ENCODE assay signal across 12 cellular contexts in genomic region chr1:65527211-65527610, GRCh38.
DNase-seq lines count a peak whose midpoint lies in the region; ATAC-seq and TF ChIP-seq lines count a peak whose summit lies in the region.
"Had no signal": no experiment of that assay in that cellular context is flagged by ENCODE, and none has a peak within 500 bp of the region (broad histone marks: within the 10 kb centered on the region; RNA-seq: fewer than 3 reads in every experiment).

No MANE protein-coding gene starts in this region.

- no peaks in the 10 kb centered on the region for H3K9me2 ChIP-seq in OCI-LY7 (ENCODE audit: insufficient read depth, low read length)

- H3K27ac ChIP-seq in 22Rv1 (peak overlapping the region; percentile 62), left lung (peak overlapping the region in 1 of 2 donors; percentile 39), OCI-LY7 (ENCODE audit: low read depth, low read length, poor library complexity, severe bottlenecking) (no peak overlapping the region)
- H3K27ac ChIP-seq: colonic mucosa had no signal

- peaks cover 8% of the 10 kb centered on the region for H3K27me3 Mint-ChIP-seq in endothelial cell (ENCODE audit: unreplicated experiment)

- no peak for TF ChIP-seq CTCF in 22Rv1 (IDR thresholded peaks at IDR 0.05)
- TF ChIP-seq CTCF in left lung (IDR thresholded peaks at IDR 0.05), result no peak
- TF ChIP-seq CTCF in endothelial cell (IDR thresholded peaks at IDR 0.05; ENCODE audit: unreplicated experiment), result no peak
- TF ChIP-seq CTCF in OCI-LY7 (conservative IDR thresholded peaks at IDR 0.05; ENCODE audit: low read length), result no peak

- H3K27ac Mint-ChIP-seq in endothelial cell (ENCODE audit: unreplicated experiment), result no peak overlapping the region

- no peaks in the 10 kb centered on the region for H3K9me3 Mint-ChIP-seq in endothelial cell (ENCODE audit: unreplicated experiment)

- CTCF ChIA-PET in HEK293T (lab: Yijun Ruan, JAX) (interaction anchor here (0.7 to 1.0 kb wide), 2 partner anchors 13 to 15 kb away, joined by 3 read pairs; no protein-coding TSS in a partner anchor), OCI-LY7 (lab: Charles Lee; ENCODE audit: unreplicated experiment) (no interaction called here)

- H3K79me2 ChIP-seq in OCI-LY7 (ENCODE audit: insufficient read depth, low read depth, low read length), result no peaks in the 10 kb centered on the region

- POLR2A ChIA-PET in HEK293T (lab: Yijun Ruan, JAX), result no interaction called here
- POLR2A ChIA-PET in OCI-LY7 (lab: Charles Lee), result no interaction called here

- H3K4me3 ChIP-seq in left lung, result peak overlapping the region; percentile 14 to 38
- no peak overlapping the region for H3K4me3 ChIP-seq in OCI-LY7 (ENCODE audit: low read depth, low read length, poor library complexity, severe bottlenecking)
- H3K4me3 ChIP-seq: colonic mucosa had no signal

- intact Hi-C loops in left lung (cut with DNase I), result no loop called here
- intact Hi-C loops in OCI-LY7 (cut with micrococcal nuclease; ENCODE audit: unreplicated experiment), result no loop called here

- H2AFZ ChIP-seq in OCI-LY7 (ENCODE audit: low read length), result no peak overlapping the region

- H3K4me1 ChIP-seq in left lung (peaks cover 0 to 10% of the 10 kb centered on the region in 2 donors), OCI-LY7 (ENCODE audit: insufficient read depth, low read length, poor library complexity, severe bottlenecking) (no peaks in the 10 kb centered on the region)
- H3K4me1 ChIP-seq: BE2C, colonic mucosa had no signal

- no peak overlapping the region for H3K4me2 ChIP-seq in OCI-LY7 (ENCODE audit: low read length)

- DNase-seq in HEK293T (ENCODE audit: extremely low spot score), result peak; percentile 25
- peak; percentile 49 to 62 for DNase-seq in T47D (ENCODE audit: low read depth in 1 of 2, low spot score in 1 of 2)
- no peak for DNase-seq in left lung
- no peak for DNase-seq in endothelial cell (ENCODE audit: low spot score)
- DNase-seq in cerebellar nuclear complex (lab: John Stamatoyannopoulos, UW), result no peak
- no peak for DNase-seq in OCI-LY7 (ENCODE audit: low spot score)
- DNase-seq: BE2C; colonic mucosa; NCI-H2227 treated with DMSO at 0.1 percent for 48 hours; stimulated activated CD4-positive, alpha-beta T cell treated with anti-CD3 and anti-CD28 coated beads, Interleukin-4, amount 100 ng/mL, for 1 hour had no signal

- peaks cover 0 to 6% of the 10 kb centered on the region in 2 donors for H3K9me3 ChIP-seq in left lung
- H3K9me3 ChIP-seq in OCI-LY7 (ENCODE audit: low read length), result no peaks in the 10 kb centered on the region
- H3K9me3 ChIP-seq: BE2C, colonic mucosa had no signal

- no peaks in the 10 kb centered on the region for H4K20me1 ChIP-seq in OCI-LY7 (ENCODE audit: insufficient read depth, low read length)

- H3K36me3 Mint-ChIP-seq in endothelial cell (ENCODE audit: low read depth, unreplicated experiment), result peaks cover 4% of the 10 kb centered on the region

- peaks cover 10% of the 10 kb centered on the region for H3K4me1 Mint-ChIP-seq in endothelial cell (ENCODE audit: unreplicated experiment)

- ATAC-seq in left lung (no peak), HG03280 (IDR thresholded peaks at IDR 0.05; ENCODE audit: unreplicated experiment) (no peak)

- BruUV-seq in OCI-LY7 (replicated peaks; lab: Mats Ljungman, UMichigan), result no TSS peak

- peaks cover 38 to 54% of the 10 kb centered on the region in 2 donors for H3K27me3 ChIP-seq in left lung

- H3K36me3 ChIP-seq in left lung (no peaks in the 10 kb centered on the region), OCI-LY7 (ENCODE audit: insufficient read depth, low read length) (no peaks in the 10 kb centered on the region)
- H3K36me3 ChIP-seq: BE2C, colonic mucosa had no signal

- in situ Hi-C loops in T47D (cut with HindIII; ENCODE audit: low pct_unique_long_range_greater_than_20kb, low sequenced_read_pairs), result no loop called here

- no peak overlapping the region for H3K4me3 Mint-ChIP-seq in endothelial cell (ENCODE audit: unreplicated experiment)

TF ChIP-seq in HEK293T, 16 proteins besides CTCF, POLR2A, EP300 and RAD21:
- no peak for TF ChIP-seq HDGF (IDR thresholded peaks at IDR 0.05; ENCODE audit: borderline replicate concordance)
- no peak for TF ChIP-seq PKNOX1 (IDR thresholded peaks at IDR 0.05)
- TF ChIP-seq ARNT (IDR thresholded peaks at IDR 0.05), result no peak
- no peak for TF ChIP-seq FOXA1 (IDR thresholded peaks at IDR 0.05)
- TF ChIP-seq CTBP1 (IDR thresholded peaks at IDR 0.05; ENCODE audit: borderline replicate concordance), result no peak
- TF ChIP-seq ELF4 (IDR thresholded peaks at IDR 0.05), result no peak
- TF ChIP-seq ZNF384 (IDR thresholded peaks at IDR 0.05), result no peak
- TF ChIP-seq L3MBTL2 (conservative IDR thresholded peaks at IDR 0.05), result no peak
- TF ChIP-seq LEF1 (IDR thresholded peaks at IDR 0.05; ENCODE audit: borderline replicate concordance), result no peak
- TF ChIP-seq SUZ12 (IDR thresholded peaks at IDR 0.05), result no peak

Comparison
In these comparisons a context has a peak if more than half of its experiments do, and no peak if none do; other contexts are left out.
1. DNase-seq: peak in HEK293T (single experiment) and T47D (2 of 2); none in left lung (0 of 2), endothelial cell (single experiment), cerebellar nuclear complex (0 of 2) and OCI-LY7 (single experiment).